In the genomic region with DNA sequence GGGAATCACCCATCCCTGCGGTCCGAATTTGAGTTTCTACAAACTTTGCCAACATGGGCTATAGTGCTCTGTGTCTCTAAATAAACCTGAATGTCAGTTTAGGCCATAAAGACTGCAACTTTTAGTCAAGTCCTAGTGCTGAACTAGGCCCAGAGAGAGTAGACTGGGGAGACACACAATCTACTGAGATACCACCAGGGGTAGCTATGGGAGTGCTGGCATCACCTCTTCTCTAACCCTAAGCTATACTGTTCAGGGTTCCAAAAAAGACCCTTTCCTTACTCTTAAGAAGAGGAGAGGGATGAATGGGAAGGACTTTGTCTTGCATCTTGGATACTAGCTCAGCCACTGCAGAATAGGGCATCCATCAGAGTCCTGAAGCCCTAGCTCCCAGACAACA, we compare ENCODE assay signal across 23 cellular contexts.
"Had no signal": no experiment of that assay in that cellular context is flagged by ENCODE, and none has a peak within 500 bp of the region (broad histone marks: within the 10 kb centered on the region; RNA-seq: fewer than 3 reads in every experiment).

No MANE protein-coding gene starts in this region.

- H3K4me3 Mint-ChIP-seq: activated CD4-positive, alpha-beta memory T cell treated with anti-CD3 and anti-CD28 coated beads for 36 hours; activated CD4-positive, alpha-beta T cell treated with anti-CD3 and anti-CD28 coated beads, Interleukin-2, amount 10 ng/mL, durations not matched to agents 7 days and 5 days; activated naive CD4-positive, alpha-beta T cell treated with anti-CD3 and anti-CD28 coated beads, Interleukin-2, amount 10 ng/mL, durations not matched to agents 7 days and 5 days; activated naive CD8-positive, alpha-beta T cell treated with anti-CD3 and anti-CD28 coated beads for 36 hours; activated T-cell treated with anti-CD3 and anti-CD28 coated beads, Interleukin-2, amount 50 U/mL, for 4 hours; T-helper 17 cell had no signal

- H3K36me3 Mint-ChIP-seq: activated naive CD4-positive, alpha-beta T cell treated with anti-CD3 and anti-CD28 coated beads, Interleukin-2, amount 10 ng/mL, durations not matched to agents 7 days and 5 days; activated naive CD8-positive, alpha-beta T cell treated with anti-CD3 and anti-CD28 coated beads for 36 hours had no signal

- H3K4me1 Mint-ChIP-seq: activated CD4-positive, alpha-beta T cell treated with anti-CD3 and anti-CD28 coated beads, Interleukin-2, amount 10 ng/mL, durations not matched to agents 7 days and 5 days; activated naive CD4-positive, alpha-beta T cell treated with anti-CD3 and anti-CD28 coated beads, Interleukin-2, amount 10 ng/mL, durations not matched to agents 7 days and 5 days; activated naive CD8-positive, alpha-beta T cell treated with anti-CD3 and anti-CD28 coated beads for 36 hours; T-helper 17 cell had no signal

- H3K27me3 Mint-ChIP-seq: activated CD4-positive, alpha-beta memory T cell treated with anti-CD3 and anti-CD28 coated beads for 36 hours; activated CD4-positive, alpha-beta T cell treated with anti-CD3 and anti-CD28 coated beads, Interleukin-2, amount 10 ng/mL, durations not matched to agents 7 days and 5 days; activated naive CD4-positive, alpha-beta T cell treated with anti-CD3 and anti-CD28 coated beads, Interleukin-2, amount 10 ng/mL, durations not matched to agents 7 days and 5 days; activated naive CD8-positive, alpha-beta T cell treated with anti-CD3 and anti-CD28 coated beads for 36 hours; T-helper 17 cell had no signal

- DNase-seq: activated CD4-positive, alpha-beta memory T cell treated with anti-CD3 and anti-CD28 coated beads for 36 hours; activated CD4-positive, alpha-beta T cell treated with anti-CD3 and anti-CD28 coated beads, Interleukin-2, amount 10 ng/mL, durations not matched to agents 7 days and 5 days; activated CD4-positive, CD25-positive, alpha-beta regulatory T cell; activated CD8-positive, alpha-beta memory T cell treated with anti-CD3 and anti-CD28 coated beads for 24 hours; activated gamma-delta T cell treated with Interleukin-2 at 50 U/mL for 16 hours; activated naive CD4-positive, alpha-beta T cell treated with anti-CD3 and anti-CD28 coated beads, Interleukin-2, amount 10 ng/mL, durations not matched to agents 7 days and 5 days; activated naive CD8-positive, alpha-beta T cell treated with anti-CD3 and anti-CD28 coated beads for 36 hours; activated T-cell treated with anti-CD3 and anti-CD28 coated beads, Interleukin-2, amount 50 U/mL, for 4 hours; anterior cingulate cortex; Kasumi-1; KBM-7; NCI-H1092; NCI-H1417; NCI-H1930; NCI-H2171; NCI-H2227 treated with DMSO at 0.1 percent for 48 hours; NCI-H446 treated with DMSO at 0.1 percent for 48 hours; NCI-H526; NCI-H774; NK-92 treated with Interleukin-12 subunit alpha and Interleukin-12 subunit beta, amount 100 ng/mL, for 24 hours; SHP77 treated with DMSO at 0.1 percent for 48 hours; T-helper 17 cell; T-helper 9 cell had no signal

- H3K27ac Mint-ChIP-seq: activated CD4-positive, alpha-beta memory T cell treated with anti-CD3 and anti-CD28 coated beads for 36 hours; activated CD4-positive, alpha-beta T cell treated with anti-CD3 and anti-CD28 coated beads, Interleukin-2, amount 10 ng/mL, durations not matched to agents 7 days and 5 days; activated naive CD4-positive, alpha-beta T cell treated with anti-CD3 and anti-CD28 coated beads, Interleukin-2, amount 10 ng/mL, durations not matched to agents 7 days and 5 days; activated naive CD8-positive, alpha-beta T cell treated with anti-CD3 and anti-CD28 coated beads for 36 hours; T-helper 17 cell had no signal

- ATAC-seq: activated T-cell treated with anti-CD3 and anti-CD28 coated beads, Interleukin-2, amount 50 U/mL, for 4 hours; T-helper 17 cell had no signal
